Comparison of ENCODE assay signal across 12 cellular contexts in the genomic region with DNA sequence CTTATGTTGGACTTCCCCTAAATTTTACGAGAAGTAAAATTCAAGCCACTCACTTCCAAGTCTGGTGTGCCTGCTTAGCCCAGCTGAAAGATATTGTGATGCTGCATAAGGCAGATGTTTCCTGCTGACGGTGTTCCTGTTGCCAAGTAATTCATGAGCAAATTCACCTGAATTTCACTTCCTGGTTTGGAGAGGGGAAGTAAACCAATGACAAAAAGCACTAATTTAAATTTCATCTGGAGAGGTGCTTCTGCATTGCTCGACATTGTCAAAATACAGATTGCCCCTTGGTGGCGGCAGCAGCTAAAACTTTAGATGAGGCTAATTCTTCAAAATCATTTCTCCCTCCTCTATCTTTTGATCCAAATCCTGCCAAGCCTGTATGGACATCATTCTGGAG.
DNase-seq lines count a peak whose midpoint lies in the region; ATAC-seq, FAIRE-seq and TF ChIP-seq lines count a peak whose summit lies in the region.
"Had no signal": no experiment of that assay in that cellular context is flagged by ENCODE, and none has a peak within 500 bp of the region (broad histone marks: within the 10 kb centered on the region; RNA-seq: fewer than 3 reads in every experiment).

No MANE protein-coding gene starts in this region.

- no peak overlapping the region for H2BK120ac ChIP-seq in H1 (replicated peaks; ENCODE audit: low read depth, low read length)

- H4K91ac ChIP-seq in H1 (replicated peaks; ENCODE audit: insufficient read length, low read length), result no peak overlapping the region

- H2BK15ac ChIP-seq in H1 (ENCODE audit: low read length), result no peak overlapping the region

- 16% methylated on average over 4 of the region's 4 CpGs; no CpG with 5 or more reads in 1 of the 2 experiments for WGBS in H1 (ENCODE audit: extremely low coverage in 1 of 2, insufficient coverage in 1 of 2, insufficient read length in 1 of 2, insufficient replicate concordance in 2 of 2, low coverage in 1 of 2, low lambda C conversion rate in 2 of 2, missing lambda C conversion rate in 1 of 2), 2 experiments

- no peaks in the 10 kb centered on the region for H3K27me3 ChIP-seq in H1 (replicated peaks in 1 of 4; ENCODE audit: control insufficient read depth in 3 of 4, extremely low read depth in 1 of 4, insufficient read depth in 3 of 4, low read length in 3 of 4)

- H2AFZ ChIP-seq in H1 (ENCODE audit: low read length), result no peak overlapping the region

- peak; percentile 58 to 59 for TF ChIP-seq RAD21 in H1 (IDR thresholded peaks at IDR 0.05 in 1 of 2, conservative IDR thresholded peaks at IDR 0.05 in 1 of 2; ENCODE audit: low read depth in 2 of 2, low read length in 2 of 2)

- no peaks in the 10 kb centered on the region for H4K20me1 ChIP-seq in H1 (replicated peaks in 1 of 2; ENCODE audit: control insufficient read depth in 1 of 2, insufficient read depth in 2 of 2, low read length in 2 of 2)

- peak overlapping the region in 1 of 4 experiments; percentile 7; a peak in 1 of 8 replicates for H3K4me3 ChIP-seq in H1 (ENCODE audit: extremely low read depth in 1 of 4, insufficient read depth in 2 of 4, low read depth in 3 of 4, low read length in 4 of 4)
- H3K4me3 ChIP-seq: spleen had no signal

- H3K4ac ChIP-seq in H1 (replicated peaks; ENCODE audit: insufficient read length, low read depth, low read length), result no peak overlapping the region

- H3K56ac ChIP-seq in H1 (replicated peaks; ENCODE audit: insufficient read length, low read depth, low read length), result no peak overlapping the region

- H3K27ac ChIP-seq in H1 (ENCODE audit: low read depth, low read length), result no peak overlapping the region
- H3K27ac ChIP-seq: spleen had no signal

- H3K4me1 ChIP-seq in H1 (replicated peaks in 1 of 4; ENCODE audit: control insufficient read depth in 3 of 4, insufficient read depth in 4 of 4, low read length in 3 of 4), result peaks cover 0 to 20% (median 10%) of the 10 kb centered on the region in 4 experiments; a peak in 5 of 7 replicates

- no peak overlapping the region for H4K5ac ChIP-seq in H1 (ENCODE audit: insufficient read length, low read depth, low read length)

- H3K23me2 ChIP-seq in H1 (ENCODE audit: low read depth, low read length), result no peaks in the 10 kb centered on the region

- H3K9me3 ChIP-seq in H1 (ENCODE audit: insufficient read depth in 2 of 2, low read depth in 1 of 2, low read length in 1 of 2), result no peaks in the 10 kb centered on the region
- H3K9me3 ChIP-seq: spleen had no signal

- TF ChIP-seq EP300 in H1 (IDR thresholded peaks at IDR 0.05; ENCODE audit: borderline replicate concordance in 1 of 2, low read depth in 2 of 2, low read length in 2 of 2), result no peak

- no peak overlapping the region for H4K8ac ChIP-seq in H1 (ENCODE audit: extremely low read depth, insufficient read depth, low read length)

- TF ChIP-seq CTCF in H1 (IDR thresholded peaks at IDR 0.05; ENCODE audit: control extremely low read depth in 1 of 3, insufficient read depth in 1 of 3, low read depth in 1 of 3, low read length in 3 of 3), result peak in 2 of 3 experiments; percentile 15 to 28; a peak in 1 of 4 replicates

- H3K9ac ChIP-seq in H1 (replicated peaks in 1 of 4; ENCODE audit: extremely low read depth in 1 of 4, low read depth in 3 of 4, low read length in 3 of 4), result peak overlapping the region in 1 of 4 experiments; percentile 36; a peak in 1 of 7 replicates

- DNase-seq in GM12891 (ENCODE audit: insufficient read length, low spot score), result no peak
- peak; percentile 82 for DNase-seq in NCI-H2029 (lab: John Stamatoyannopoulos, UW)
- peak; percentile 13 to 42 for DNase-seq in H1 (ENCODE audit: low read depth in 1 of 2, low spot score in 2 of 2)
- peak; percentile 46 for DNase-seq in middle frontal gyrus (ENCODE audit: extremely low spot score, low spot score)
- no peak for DNase-seq in putamen (ENCODE audit: low spot score)
- no peak for DNase-seq in activated CD4-positive, alpha-beta T cell treated with anti-CD3 and anti-CD28 coated beads for 1 hour
- DNase-seq: Kasumi-1, SHP77 treated with DMSO at 0.1 percent for 48 hours, spleen had no signal

- TF ChIP-seq POLR2A in GM12891 (IDR thresholded peaks at IDR 0.05; ENCODE audit: low read depth, low read length), result no peak
- TF ChIP-seq POLR2A in H1 (IDR thresholded peaks at IDR 0.05; ENCODE audit: control extremely low read depth in 1 of 2, low read depth in 2 of 2, low read length in 2 of 2), result no peak
- no peak for TF ChIP-seq POLR2A in GM18505 (IDR thresholded peaks at IDR 0.05; ENCODE audit: borderline replicate concordance, extremely low read depth, insufficient read depth, insufficient read length)

- H3K14ac ChIP-seq in H1 (ENCODE audit: insufficient read length), result no peak overlapping the region

- POLR2A ChIA-PET in H1 (lab: Charles Lee; ENCODE audit: partially characterized antibody), result no interaction called here

- H3K79me2 ChIP-seq in H1 (ENCODE audit: control insufficient read depth in 1 of 2, insufficient read depth in 2 of 2, low read length in 2 of 2), result no peaks in the 10 kb centered on the region

- H3K79me1 ChIP-seq in H1 (ENCODE audit: low read depth, low read length), result no peaks in the 10 kb centered on the region; the same call in 1 of the 2 replicates

- H3K36me3 ChIP-seq in H1 (ENCODE audit: control insufficient read depth in 2 of 4, insufficient read depth in 4 of 4, low read length in 3 of 4), result peaks cover 0 to 18% (median 0%) of the 10 kb centered on the region in 4 experiments; a peak in 2 of 8 replicates
- H3K36me3 ChIP-seq: spleen had no signal

- H2BK20ac ChIP-seq in H1 (ENCODE audit: low read length), result no peak overlapping the region

- FAIRE-seq in GM12891 (lab: Jason Lieb, UNC) (no peak), H1 (lab: Jason Lieb, UNC) (peak; percentile 95)
- FAIRE-seq: colon had no signal

- H3K4me2 ChIP-seq in H1 (ENCODE audit: insufficient read depth in 1 of 2, low read depth in 2 of 2, low read length in 2 of 2), result peak overlapping the region; percentile 14 to 52

- no peak for ATAC-seq in GM18505 (IDR thresholded peaks at IDR 0.05; ENCODE audit: unreplicated experiment)
- ATAC-seq in HG02885 (IDR thresholded peaks at IDR 0.05; ENCODE audit: poor library complexity, unreplicated experiment), result no peak

- no peak overlapping the region; the same call in 1 of the 2 replicates for H2BK5ac ChIP-seq in H1 (ENCODE audit: low read depth, low read length)

- no peak overlapping the region for H2AK5ac ChIP-seq in H1 (ENCODE audit: low read depth, low read length)

- no peak overlapping the region for H3K18ac ChIP-seq in H1 (ENCODE audit: extremely low read depth, low read length)

- H3K23ac ChIP-seq in H1 (ENCODE audit: insufficient read length), result no peak overlapping the region

- H2BK12ac ChIP-seq in H1 (ENCODE audit: low read depth, low read length), result no peak overlapping the region

- CTCF ChIA-PET in H1 (lab: Charles Lee; ENCODE audit: partially characterized antibody), result interaction anchor here (0.5 to 12.3 kb wide), 6 partner anchors 13 to 66 kb away, joined by 3 to 141 read pairs (median 4); no protein-coding TSS in a partner anchor

TF ChIP-seq in GM12891, 5 proteins besides CTCF, POLR2A, EP300 and RAD21:
- no peak for TF ChIP-seq POLR2AphosphoS5 (IDR thresholded peaks at IDR 0.05; ENCODE audit: low read depth, low read length)
- no peak for TF ChIP-seq TAF1 (IDR thresholded peaks at IDR 0.05; ENCODE audit: low read depth, low read length)
- TF ChIP-seq POU2F2 (IDR thresholded peaks at IDR 0.05; ENCODE audit: low read depth, low read length), result no peak
- peak; percentile 57 for TF ChIP-seq SPI1 (IDR thresholded peaks at IDR 0.05; ENCODE audit: low read depth, low read length)
- no peak for TF ChIP-seq PAX5 (IDR thresholded peaks at IDR 0.05; ENCODE audit: insufficient read depth, low read length, severe bottlenecking)
TF ChIP-seq in GM12891: peak in this region for 1.

TF ChIP-seq in H1, 55 proteins besides CTCF, POLR2A, EP300 and RAD21 (continues in another document):
- TF ChIP-seq JUND (IDR thresholded peaks at IDR 0.05; ENCODE audit: low read length), result 0 out of 2 replicates have a peak, but pooled peaks have one; percentile 8

Comparison
In these comparisons a context has a peak if more than half of its experiments do, and no peak if none do; other contexts are left out.
1. DNase-seq: peak in NCI-H2029 (single experiment), H1 (2 of 2) and middle frontal gyrus (single experiment); none in GM12891 (single experiment), putamen (single experiment) and activated CD4-positive, alpha-beta T cell treated with anti-CD3 and anti-CD28 coated beads for 1 hour (single experiment).